In the genomic region with DNA sequence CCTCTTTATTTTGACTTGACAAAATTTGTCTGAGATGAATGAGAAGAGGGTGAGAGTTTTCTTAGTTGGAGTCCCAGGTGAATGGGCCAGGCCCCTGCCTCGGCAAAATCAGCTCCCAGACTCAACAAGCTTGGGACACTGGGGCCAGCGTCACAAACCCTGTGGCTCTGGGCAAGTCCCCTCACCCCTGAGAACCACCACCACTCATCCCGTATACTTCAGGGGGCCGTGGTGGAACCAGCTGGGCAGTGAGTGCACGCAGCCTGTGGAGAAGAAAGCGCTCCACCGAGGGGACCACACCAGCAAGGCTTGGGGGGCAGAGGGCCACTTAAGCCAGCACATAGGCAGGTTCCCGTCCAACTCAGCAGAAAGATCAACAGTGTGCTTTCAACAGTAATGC, we compare ENCODE assay signal across 24 cellular contexts. TPM values are rescaled to one million over a fixed set of nuclear protein-coding genes. Genes with fewer than 3 reads are reported as not detected.
A peak's percentile ranks its signal among the peaks of the same experiment; 100 is the strongest.
DNase-seq lines count a peak whose midpoint lies in the region; ATAC-seq and TF ChIP-seq lines count a peak whose summit lies in the region.
"Had no signal": no experiment of that assay in that cellular context is flagged by ENCODE, and none has a peak within 500 bp of the region (broad histone marks: within the 10 kb centered on the region; RNA-seq: fewer than 3 reads in every experiment).

No MANE protein-coding gene starts in this region.

- H3K36me3 ChIP-seq in KOPT-K1 (ENCODE audit: insufficient read depth, low read length): peaks cover 100% of the 10 kb centered on the region
- H3K36me3 ChIP-seq: adrenal gland, MG63 had no signal

- H3K4me1 Mint-ChIP-seq in activated T-cell treated with anti-CD3 and anti-CD28 coated beads, Interleukin-2, amount 50 U/mL, for 72 hours (ENCODE audit: low read depth): peaks cover 26% of the 10 kb centered on the region
- H3K4me1 Mint-ChIP-seq in central memory CD8-positive, alpha-beta T cell: peaks cover 54% of the 10 kb centered on the region
- H3K4me1 Mint-ChIP-seq in stimulated activated memory B cell treated with anti-CD40 and anti-IgM and Interleukin-4, amounts not matched to agents 10 μg/mL and 1 μg/mL and 100 μg/mL, for 72 hours: peaks cover 27% of the 10 kb centered on the region
- H3K4me1 Mint-ChIP-seq in WTC11: no peaks in the 10 kb centered on the region

- no peaks in the 10 kb centered on the region for H3K9me3 Mint-ChIP-seq in activated T-cell treated with anti-CD3 and anti-CD28 coated beads, Interleukin-2, amount 50 U/mL, for 72 hours
- H3K9me3 Mint-ChIP-seq in central memory CD8-positive, alpha-beta T cell: no peaks in the 10 kb centered on the region
- H3K9me3 Mint-ChIP-seq in stimulated activated memory B cell treated with anti-CD40 and anti-IgM and Interleukin-4, amounts not matched to agents 10 μg/mL and 1 μg/mL and 100 μg/mL, for 72 hours: no peaks in the 10 kb centered on the region
- no peaks in the 10 kb centered on the region for H3K9me3 Mint-ChIP-seq in WTC11
- H3K9me3 Mint-ChIP-seq: activated T-cell treated with anti-CD3 and anti-CD28 coated beads, Interleukin-2, amount 50 U/mL, for 4 hours; brain had no signal

- TF ChIP-seq CTCF in WTC11 (IDR thresholded peaks at IDR 0.05): no peak

- intact Hi-C loops in left colon (cut with DNase I, micrococcal nuclease): no loop called here

- no peak overlapping the region for H3K4me3 Mint-ChIP-seq in activated T-cell treated with anti-CD3 and anti-CD28 coated beads, Interleukin-2, amount 50 U/mL, for 72 hours
- no peak overlapping the region for H3K4me3 Mint-ChIP-seq in central memory CD8-positive, alpha-beta T cell
- H3K4me3 Mint-ChIP-seq in stimulated activated memory B cell treated with anti-CD40 and anti-IgM and Interleukin-4, amounts not matched to agents 10 μg/mL and 1 μg/mL and 100 μg/mL, for 72 hours: no peak overlapping the region
- H3K4me3 Mint-ChIP-seq in WTC11: no peak overlapping the region
- H3K4me3 Mint-ChIP-seq: activated T-cell treated with anti-CD3 and anti-CD28 coated beads, Interleukin-2, amount 50 U/mL, for 4 hours; brain had no signal

- CTCF ChIA-PET in WTC11 (lab: Charles Lee): interaction anchor here (1.2 to 3.9 kb wide), 3 partner anchors 11 to 74 kb away, joined by 3 to 23 read pairs (median 12); no protein-coding TSS in a partner anchor

- no peaks in the 10 kb centered on the region for H3K9me3 ChIP-seq in KOPT-K1 (ENCODE audit: insufficient read depth, low read length, poor library complexity, severe bottlenecking)
- H3K9me3 ChIP-seq: adrenal gland, left lung, MG63 had no signal

- no peak for ATAC-seq in activated T-cell treated with anti-CD3 and anti-CD28 coated beads, Interleukin-2, amount 50 U/mL, for 72 hours (replicated peaks in 1 of 2)
- no peak for ATAC-seq in central memory CD8-positive, alpha-beta T cell (replicated peaks; ENCODE audit: extremely low read depth, poor library complexity, severe bottlenecking)
- no peak for ATAC-seq in stimulated activated memory B cell treated with anti-CD40 and anti-IgM and Interleukin-4, amounts not matched to agents 10 μg/mL and 1 μg/mL and 100 μg/mL, for 72 hours
- ATAC-seq in HG03521 (IDR thresholded peaks at IDR 0.05; ENCODE audit: unreplicated experiment): no peak
- no peak for ATAC-seq in WTC11
- ATAC-seq in left colon: no peak
- ATAC-seq: HCT116, left lung, Panc1 had no signal

- H3K27ac ChIP-seq in KOPT-K1 (ENCODE audit: low read depth, low read length, poor library complexity, severe bottlenecking): peak overlapping the region; percentile 21
- H3K27ac ChIP-seq: adrenal gland, left lung, skin epidermis had no signal

- peak overlapping the region; percentile 91 for H3K27ac Mint-ChIP-seq in activated T-cell treated with anti-CD3 and anti-CD28 coated beads, Interleukin-2, amount 50 U/mL, for 72 hours
- peak overlapping the region; percentile 51 for H3K27ac Mint-ChIP-seq in central memory CD8-positive, alpha-beta T cell (ENCODE audit: low read depth)
- H3K27ac Mint-ChIP-seq in stimulated activated memory B cell treated with anti-CD40 and anti-IgM and Interleukin-4, amounts not matched to agents 10 μg/mL and 1 μg/mL and 100 μg/mL, for 72 hours: peak overlapping the region; percentile 42
- no peak overlapping the region for H3K27ac Mint-ChIP-seq in WTC11

- peaks cover 0 to 10% of the 10 kb centered on the region in 2 donors for H3K36me3 Mint-ChIP-seq in activated T-cell treated with anti-CD3 and anti-CD28 coated beads, Interleukin-2, amount 50 U/mL, for 72 hours (ENCODE audit: insufficient read depth in 2 of 2)
- H3K36me3 Mint-ChIP-seq in central memory CD8-positive, alpha-beta T cell (ENCODE audit: insufficient read depth): peaks cover 36% of the 10 kb centered on the region
- H3K36me3 Mint-ChIP-seq in stimulated activated memory B cell treated with anti-CD40 and anti-IgM and Interleukin-4, amounts not matched to agents 10 μg/mL and 1 μg/mL and 100 μg/mL, for 72 hours: peaks cover 37% of the 10 kb centered on the region
- no peaks in the 10 kb centered on the region for H3K36me3 Mint-ChIP-seq in WTC11

- POLR2A ChIA-PET in WTC11 (lab: Charles Lee): no interaction called here

- H3K27me3 Mint-ChIP-seq in activated T-cell treated with anti-CD3 and anti-CD28 coated beads, Interleukin-2, amount 50 U/mL, for 72 hours (ENCODE audit: low read depth): no peaks in the 10 kb centered on the region
- H3K27me3 Mint-ChIP-seq in central memory CD8-positive, alpha-beta T cell: no peaks in the 10 kb centered on the region
- H3K27me3 Mint-ChIP-seq in stimulated activated memory B cell treated with anti-CD40 and anti-IgM and Interleukin-4, amounts not matched to agents 10 μg/mL and 1 μg/mL and 100 μg/mL, for 72 hours: no peaks in the 10 kb centered on the region
- H3K27me3 Mint-ChIP-seq in WTC11 (ENCODE audit: low read depth): no peaks in the 10 kb centered on the region
- H3K27me3 Mint-ChIP-seq: brain had no signal

- no peak for DNase-seq in activated T-cell treated with anti-CD3 and anti-CD28 coated beads, Interleukin-2, amount 50 U/mL, for 72 hours
- no peak for DNase-seq in activated T-cell treated with anti-CD3 and anti-CD28 coated beads for 4 hours
- no peak for DNase-seq in central memory CD8-positive, alpha-beta T cell (ENCODE audit: low spot score in 2 of 2)
- DNase-seq in WTC11 (ENCODE audit: low spot score): no peak
- DNase-seq in left colon: no peak
- DNase-seq: ACHN; activated T-cell treated with anti-CD3 and anti-CD28 coated beads, Interleukin-2, amount 50 U/mL, for 4 hours; adrenal gland; hypothalamus; KBM-7; left lung; MG63; NCI-H1105 treated with DMSO at 0.1 percent for 48 hours; NCI-H2029; NCI-H526 treated with DMSO at 0.1 percent for 48 hours; SIG-M5; trophoblast cell had no signal

TF ChIP-seq in WTC11, 78 proteins besides CTCF, POLR2A, EP300 and RAD21 (continues in another document):
- no peak for TF ChIP-seq NFE2L1 (CRISPR knock-in tag; IDR thresholded peaks at IDR 0.05)
- TF ChIP-seq, protein P1, sequence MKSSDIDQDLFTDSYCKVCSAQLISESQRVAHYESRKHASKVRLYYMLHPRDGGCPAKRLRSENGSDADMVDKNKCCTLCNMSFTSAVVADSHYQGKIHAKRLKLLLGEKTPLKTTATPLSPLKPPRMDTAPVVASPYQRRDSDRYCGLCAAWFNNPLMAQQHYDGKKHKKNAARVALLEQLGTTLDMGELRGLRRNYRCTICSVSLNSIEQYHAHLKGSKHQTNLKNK (CRISPR knock-in tag; IDR thresholded peaks at IDR 0.05): no peak
- TF ChIP-seq ZNF425 (CRISPR knock-in tag; conservative IDR thresholded peaks at IDR 0.05): no peak
- no peak for TF ChIP-seq IRF2 (CRISPR knock-in tag; IDR thresholded peaks at IDR 0.05; ENCODE audit: borderline replicate concordance, low read depth)
- TF ChIP-seq NR2C2 (CRISPR knock-in tag; IDR thresholded peaks at IDR 0.05): no peak
- no peak for TF ChIP-seq NFATC4 (CRISPR knock-in tag; IDR thresholded peaks at IDR 0.05)
- no peak for TF ChIP-seq MYBL2 (CRISPR knock-in tag; IDR thresholded peaks at IDR 0.05)
- TF ChIP-seq, protein P2, sequence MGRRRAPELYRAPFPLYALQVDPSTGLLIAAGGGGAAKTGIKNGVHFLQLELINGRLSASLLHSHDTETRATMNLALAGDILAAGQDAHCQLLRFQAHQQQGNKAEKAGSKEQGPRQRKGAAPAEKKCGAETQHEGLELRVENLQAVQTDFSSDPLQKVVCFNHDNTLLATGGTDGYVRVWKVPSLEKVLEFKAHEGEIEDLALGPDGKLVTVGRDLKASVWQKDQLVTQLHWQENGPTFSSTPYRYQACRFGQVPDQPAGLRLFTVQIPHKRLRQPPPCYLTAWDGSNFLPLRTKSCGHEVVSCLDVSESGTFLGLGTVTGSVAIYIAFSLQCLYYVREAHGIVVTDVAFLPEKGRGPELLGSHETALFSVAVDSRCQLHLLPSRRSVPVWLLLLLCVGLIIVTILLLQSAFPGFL (CRISPR knock-in tag; IDR thresholded peaks at IDR 0.05; ENCODE audit: borderline replicate concordance): no peak
- no peak for TF ChIP-seq ZNF263 (CRISPR knock-in tag; IDR thresholded peaks at IDR 0.05; ENCODE audit: low read depth)
- TF ChIP-seq ZNF219 (CRISPR knock-in tag; IDR thresholded peaks at IDR 0.05; ENCODE audit: borderline replicate concordance): no peak
- TF ChIP-seq MXD4 (CRISPR knock-in tag; IDR thresholded peaks at IDR 0.05; ENCODE audit: borderline replicate concordance): no peak
- no peak for TF ChIP-seq NFYB (CRISPR knock-in tag; conservative IDR thresholded peaks at IDR 0.05; ENCODE audit: low read depth)
- no peak for TF ChIP-seq SMAD3 (CRISPR knock-in tag; IDR thresholded peaks at IDR 0.05; ENCODE audit: borderline replicate concordance)

RNA-seq across cellular contexts. Expression of gene DEGS2, which starts 40.2 kb away (rescaled TPM):
- 1 to 10 TPM; 1.8 to 4.2 TPM for total RNA-seq in activated T-cell treated with anti-CD3 and anti-CD28 coated beads, Interleukin-2, amount 50 U/mL, for 72 hours
- total RNA-seq in WTC11 (2021): 0.53 to 1.6 TPM (median 0.55 TPM) in 3 replicates
- total RNA-seq in left colon: 10 to 100 TPM; 25.0 to 36.9 TPM

RNA-seq across cellular contexts. Expression of gene EVL, which starts 54.0 kb away (rescaled TPM):
- 100 to 1,000 TPM; 279 to 343 TPM for total RNA-seq in activated T-cell treated with anti-CD3 and anti-CD28 coated beads, Interleukin-2, amount 50 U/mL, for 72 hours
- total RNA-seq in WTC11 (2021) (60.8 to 62.3 TPM (median 61.5 TPM) in 3 replicates), left colon (10 to 100 TPM in 1 of 2 donors, 1 to 10 TPM in 1; 9.7 to 25.0 TPM)

Comparison
In these comparisons a context has a peak if more than half of its experiments do, and no peak if none do; other contexts are left out.
1. RNA of gene DEGS2, which starts 40.2 kb away (total RNA-seq): 25.0 to 36.9 TPM in left colon; 1.8 to 4.2 TPM in activated T-cell treated with anti-CD3 and anti-CD28 coated beads, Interleukin-2, amount 50 U/mL, for 72 hours and 0.53 to 1.6 TPM in WTC11; every median in the first group is over 4 times any median in the second.